In genomic region chr12:53299101-53299453, GRCh38 we compare ENCODE assay signal across 8 cellular contexts. TPM values are rescaled to one million over a fixed set of nuclear protein-coding genes. Genes with fewer than 3 reads are reported as not detected.
DNase-seq lines count a peak whose midpoint lies in the region; ATAC-seq and TF ChIP-seq lines count a peak whose summit lies in the region.

No MANE protein-coding gene starts in this region.

- peak overlapping the region; percentile 73 for H3K27ac ChIP-seq in ectodermal cell (ENCODE audit: insufficient read depth, low read depth, low read length, poor library complexity, severe bottlenecking)
- peak overlapping the region; percentile 67 for H3K27ac ChIP-seq in muscle layer of duodenum (ENCODE audit: low read length)
- H3K27ac ChIP-seq in upper lobe of left lung, result peak overlapping the region; percentile 65 to 92 (median 82)

- H3K4me3 ChIP-seq in ectodermal cell (ENCODE audit: insufficient read depth, low read depth, low read length) (peak overlapping the region; percentile 78), muscle layer of duodenum (ENCODE audit: low read depth in 1 of 2, low read length in 2 of 2) (peak overlapping the region; percentile 87 to 97), upper lobe of left lung (peak overlapping the region in 3 of 4 donors; percentile 74 to 84 (median 83))

- H3K9me3 ChIP-seq in ectodermal cell (ENCODE audit: control insufficient read depth, low read length), result no peaks in the 10 kb centered on the region
- H3K9me3 ChIP-seq in muscle layer of duodenum (ENCODE audit: control insufficient read depth in 1 of 2, low read length in 2 of 2), result no peaks in the 10 kb centered on the region
- H3K9me3 ChIP-seq in upper lobe of left lung, result no peaks in the 10 kb centered on the region

- 90 to 95% methylated on average over 5 of the region's 5 CpGs for WGBS in ectodermal cell, 2 experiments
- WGBS in upper lobe of left lung, 2 donors, result 56 to 63% methylated on average over 5 of the region's 5 CpGs

- peak in 1 of 4 donors; percentile 76 for TF ChIP-seq EP300 in upper lobe of left lung (IDR thresholded peaks at IDR 0.05)

- H3K4me1 ChIP-seq in ectodermal cell (ENCODE audit: control insufficient read depth, insufficient read depth, low read length) (peaks cover 12% of the 10 kb centered on the region), muscle layer of duodenum (ENCODE audit: control insufficient read depth in 1 of 2, insufficient read depth in 2 of 2, low read length in 2 of 2) (peaks cover 23 to 50% of the 10 kb centered on the region in 2 donors), upper lobe of left lung (peaks cover 50 to 77% (median 52%) of the 10 kb centered on the region in 4 donors)

- H3K27me3 ChIP-seq in ectodermal cell (ENCODE audit: control insufficient read depth, insufficient read depth, low read length, poor library complexity, severe bottlenecking) (no peaks in the 10 kb centered on the region), muscle layer of duodenum (ENCODE audit: low read depth, low read length) (no peaks in the 10 kb centered on the region), upper lobe of left lung (no peaks in the 10 kb centered on the region)

- peak; percentile 75 for DNase-seq in activated effector memory CD4-positive, alpha-beta T cell treated with anti-CD3 and anti-CD28 coated beads, Interleukin-2, amount 50 U/mL, for 16 hours
- no peak for DNase-seq in activated effector memory CD4-positive, alpha-beta T cell treated with Interleukin-2 at 50 U/mL for 16 hours
- peak; percentile 61 for DNase-seq in T1000 (lab: John Stamatoyannopoulos, UW)
- peak in 1 of 2 donors; percentile 34 for DNase-seq in upper lobe of left lung
- no peak for DNase-seq in DMS79 (lab: John Stamatoyannopoulos, UW)

- ATAC-seq in upper lobe of left lung (ENCODE audit: low FRiP score in 2 of 2) (peak; percentile 50 to 53), GM19452 (IDR thresholded peaks at IDR 0.05; ENCODE audit: unreplicated experiment) (no peak)

- H3K36me3 ChIP-seq in ectodermal cell (ENCODE audit: control insufficient read depth, insufficient read depth, low read length), result peaks cover 23% of the 10 kb centered on the region
- H3K36me3 ChIP-seq in muscle layer of duodenum (ENCODE audit: control insufficient read depth in 1 of 2, insufficient read depth in 2 of 2, low read length in 2 of 2), result peaks cover 19 to 32% of the 10 kb centered on the region in 2 donors
- peaks cover 4 to 41% (median 17%) of the 10 kb centered on the region in 4 donors for H3K36me3 ChIP-seq in upper lobe of left lung

- TF ChIP-seq CTCF in upper lobe of left lung (IDR thresholded peaks at IDR 0.05), result no peak

- TF ChIP-seq POLR2A in upper lobe of left lung (IDR thresholded peaks at IDR 0.05), result no peak

RNA-seq across cellular contexts. Expression of gene MYG1, which starts 0.4 kb away (rescaled TPM):
- 67.6 TPM for polyA plus RNA-seq in ectodermal cell (2013, experiment 1 of 4)
- 67.8 TPM for polyA plus RNA-seq in ectodermal cell (2013, experiment 2 of 4)
- 53.8 TPM for polyA plus RNA-seq in ectodermal cell (2013, experiment 3 of 4)
- polyA plus RNA-seq in ectodermal cell (2013, experiment 4 of 4), result 60.6 TPM
- total RNA-seq in upper lobe of left lung, result 10 to 100 TPM; 29.1 to 50.7 (median 34.8) TPM

RNA-seq across cellular contexts. Expression of gene PFDN5, which starts 3.7 kb away (rescaled TPM):
- polyA plus RNA-seq in ectodermal cell (2013, experiment 1 of 4), result 566 TPM
- 546 TPM for polyA plus RNA-seq in ectodermal cell (2013, experiment 2 of 4)
- 587 TPM for polyA plus RNA-seq in ectodermal cell (2013, experiment 3 of 4)
- 660 TPM for polyA plus RNA-seq in ectodermal cell (2013, experiment 4 of 4)
- 100 to 1,000 TPM; 374 to 580 (median 445) TPM for total RNA-seq in upper lobe of left lung

RNA-seq across cellular contexts. Expression of gene AAAS, which starts 22.3 kb away (rescaled TPM):
- polyA plus RNA-seq in ectodermal cell (2013, experiment 1 of 4), result 82.6 TPM
- polyA plus RNA-seq in ectodermal cell (2013, experiment 2 of 4), result 87.0 TPM
- polyA plus RNA-seq in ectodermal cell (2013, experiment 3 of 4), result 66.1 TPM
- 82.5 TPM for polyA plus RNA-seq in ectodermal cell (2013, experiment 4 of 4)
- total RNA-seq in upper lobe of left lung, result 100 to 1,000 TPM in 1 of 6 donors, 10 to 100 TPM in 5; 27.2 to 138 (median 40.4) TPM

RNA-seq across cellular contexts. Expression of gene ESPL1, which starts 31.0 kb away (rescaled TPM):
- 36.1 TPM for polyA plus RNA-seq in ectodermal cell (2013, experiment 1 of 4)
- 30.3 TPM for polyA plus RNA-seq in ectodermal cell (2013, experiment 2 of 4)
- 25.8 TPM for polyA plus RNA-seq in ectodermal cell (2013, experiment 3 of 4)
- 22.8 TPM for polyA plus RNA-seq in ectodermal cell (2013, experiment 4 of 4)
- 1 to 10 TPM; 1.5 to 5.3 (median 2.1) TPM for total RNA-seq in upper lobe of left lung

RNA-seq across cellular contexts. Expression of gene SP7, which starts 37.1 kb away (rescaled TPM):
- polyA plus RNA-seq in ectodermal cell (2013, experiment 1 of 4), result 1.7 TPM
- 1.7 TPM for polyA plus RNA-seq in ectodermal cell (2013, experiment 2 of 4)
- 1.3 TPM for polyA plus RNA-seq in ectodermal cell (2013, experiment 3 of 4)
- polyA plus RNA-seq in ectodermal cell (2013, experiment 4 of 4), result 1.4 TPM
- not detected for total RNA-seq in upper lobe of left lung

Comparison
In these comparisons a context has a peak if more than half of its experiments do, and no peak if none do; other contexts are left out.
1. DNase-seq: peak in activated effector memory CD4-positive, alpha-beta T cell treated with anti-CD3 and anti-CD28 coated beads, Interleukin-2, amount 50 U/mL, for 16 hours (single experiment) and T1000 (single experiment); none in activated effector memory CD4-positive, alpha-beta T cell treated with Interleukin-2 at 50 U/mL for 16 hours (single experiment) and DMS79 (single experiment).
2. Peak in every context shown above with its lines, with median percentiles within 50 percentile points of each other: H3K27ac ChIP-seq and H3K4me3 ChIP-seq.